Comparison of ENCODE assay signal across 1 cellular context in genomic region chr11:3933165-3933628, GRCh38.
TF ChIP-seq lines count a peak whose summit lies in the region.

No MANE protein-coding gene starts in this region.

TF ChIP-seq in HepG2, 621 proteins besides CTCF, POLR2A, EP300 and RAD21 (continued from another document and continues in another):
- TF ChIP-seq ZNF646 (CRISPR knock-in tag; IDR thresholded peaks at IDR 0.05): peak; percentile 93
- TF ChIP-seq BCL6 (CRISPR knock-in tag; IDR thresholded peaks at IDR 0.05): peak; percentile 97
- no peak for TF ChIP-seq ZBTB7B (CRISPR knock-in tag; IDR thresholded peaks at IDR 0.05)
- peak; percentile 3; the same call in 1 of the 2 replicates for TF ChIP-seq STAG1 (CRISPR knock-in tag; IDR thresholded peaks at IDR 0.05)
- TF ChIP-seq CEBPZ (IDR thresholded peaks at IDR 0.05; ENCODE audit: low read length): no peak
- TF ChIP-seq DR1 (CRISPR knock-in tag; IDR thresholded peaks at IDR 0.05): no peak
- no peak for TF ChIP-seq SRSF1 (optimal IDR thresholded peaks at IDR 0.05; ENCODE audit: low read depth, low read length)
- TF ChIP-seq CENPX (CRISPR knock-in tag; IDR thresholded peaks at IDR 0.05): no peak
- no peak for TF ChIP-seq MAFF (IDR thresholded peaks at IDR 0.05; ENCODE audit: low read depth, low read length)
- peak; percentile 92 for TF ChIP-seq PAXIP1 (CRISPR knock-in tag; conservative IDR thresholded peaks at IDR 0.05)
- no peak for TF ChIP-seq CHD4 (IDR thresholded peaks at IDR 0.05; ENCODE audit: borderline replicate concordance, low read length)
- peak; percentile 62; the same call in 1 of the 2 replicates for TF ChIP-seq EHMT2 (IDR thresholded peaks at IDR 0.05; ENCODE audit: borderline replicate concordance, low read depth, low read length)
- TF ChIP-seq ARNTL (CRISPR knock-in tag; IDR thresholded peaks at IDR 0.05): 0 out of 2 replicates have a peak, but pooled peaks have one; percentile 53
- no peak for TF ChIP-seq ZNF576 (CRISPR knock-in tag; IDR thresholded peaks at IDR 0.05)
- peak; percentile 73 for TF ChIP-seq RCOR2 (CRISPR knock-in tag; IDR thresholded peaks at IDR 0.05)
- TF ChIP-seq RELA (CRISPR knock-in tag; IDR thresholded peaks at IDR 0.05): no peak
- no peak for TF ChIP-seq ZNF512 (CRISPR knock-in tag; IDR thresholded peaks at IDR 0.05)
- TF ChIP-seq USF2 (IDR thresholded peaks at IDR 0.05; ENCODE audit: low read depth, low read length): no peak
- no peak for TF ChIP-seq USF2 (CRISPR knock-in tag; IDR thresholded peaks at IDR 0.05; ENCODE audit: borderline replicate concordance)
- no peak for TF ChIP-seq ZBTB8A (CRISPR knock-in tag; IDR thresholded peaks at IDR 0.05; ENCODE audit: borderline replicate concordance, low read depth)
- no peak for TF ChIP-seq CC2D1A (CRISPR knock-in tag; IDR thresholded peaks at IDR 0.05)
- TF ChIP-seq ZNF570 (CRISPR knock-in tag; IDR thresholded peaks at IDR 0.05; ENCODE audit: borderline replicate concordance): no peak
- TF ChIP-seq PHF20 (CRISPR knock-in tag; IDR thresholded peaks at IDR 0.05): no peak
- no peak for TF ChIP-seq GRHL1 (CRISPR knock-in tag; conservative IDR thresholded peaks at IDR 0.05)
- TF ChIP-seq NKX3-1 (CRISPR knock-in tag; IDR thresholded peaks at IDR 0.05): no peak
- no peak for TF ChIP-seq ZNF891 (CRISPR knock-in tag; IDR thresholded peaks at IDR 0.05)
- TF ChIP-seq PAF1 (CRISPR knock-in tag; IDR thresholded peaks at IDR 0.05): no peak
- no peak for TF ChIP-seq KDM4B (CRISPR knock-in tag; IDR thresholded peaks at IDR 0.05)
- no peak for TF ChIP-seq AKNA (CRISPR knock-in tag; IDR thresholded peaks at IDR 0.05; ENCODE audit: borderline replicate concordance)
- TF ChIP-seq CREM (IDR thresholded peaks at IDR 0.05): peak; percentile 78; the same call in 1 of the 2 replicates
- no peak for TF ChIP-seq CREM (CRISPR knock-in tag; IDR thresholded peaks at IDR 0.05)
- no peak for TF ChIP-seq HOXA9 (CRISPR knock-in tag; IDR thresholded peaks at IDR 0.05; ENCODE audit: borderline replicate concordance)
- TF ChIP-seq DMAP1 (CRISPR knock-in tag; IDR thresholded peaks at IDR 0.05): peak; percentile 65; the same call in 1 of the 2 replicates
- no peak for TF ChIP-seq ZNF572 (CRISPR knock-in tag; IDR thresholded peaks at IDR 0.05)
- no peak for TF ChIP-seq ZNF607 (CRISPR knock-in tag; IDR thresholded peaks at IDR 0.05; ENCODE audit: borderline replicate concordance)
